In the genomic region with DNA sequence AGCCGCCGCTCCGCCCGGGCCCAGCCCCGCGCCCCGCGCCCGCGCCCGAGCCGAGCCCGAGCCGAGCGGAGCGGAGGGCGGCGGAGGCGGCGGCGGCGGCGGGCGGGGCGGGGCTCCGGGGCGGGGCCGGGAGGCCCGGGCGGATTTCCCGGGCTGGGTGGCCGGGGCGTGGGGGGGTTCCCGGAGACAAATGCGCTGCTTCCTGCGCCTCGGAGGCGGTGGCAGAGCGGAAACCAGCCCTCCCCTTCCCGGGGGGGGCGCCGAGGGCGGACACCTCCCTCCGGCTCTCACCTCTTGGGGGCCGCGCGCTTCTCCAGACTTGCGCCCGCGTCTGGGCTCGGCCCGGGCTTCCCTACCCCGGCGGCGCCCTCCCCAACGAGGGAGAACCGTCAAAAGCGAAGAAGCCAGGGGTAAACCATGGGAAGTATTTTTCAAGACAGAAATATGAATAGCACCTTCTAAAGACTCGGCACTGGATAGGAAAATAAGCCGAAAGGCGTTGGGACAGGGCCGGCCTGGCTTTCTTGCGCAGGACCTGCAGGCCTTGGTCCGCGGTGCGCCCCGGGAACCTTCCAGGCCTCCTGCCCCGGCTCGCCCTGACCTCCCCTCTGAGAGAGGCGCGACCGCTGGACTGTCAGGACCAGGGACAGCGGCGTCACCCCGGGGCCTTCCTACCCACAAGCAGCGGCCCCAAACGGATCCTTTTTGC, we compare ENCODE assay signal across 1 cellular context.
TF ChIP-seq lines count a peak whose summit lies in the region.

Gene MAPK11, minus strand, starts transcription at position 79 of the 709 bp plus-strand sequence. CDS start 88 bp downstream, outside the sequence.

TF ChIP-seq in K562, 482 proteins besides CTCF, POLR2A, EP300 and RAD21 (continued from another document and continues in another):
- TF ChIP-seq, protein P1, sequence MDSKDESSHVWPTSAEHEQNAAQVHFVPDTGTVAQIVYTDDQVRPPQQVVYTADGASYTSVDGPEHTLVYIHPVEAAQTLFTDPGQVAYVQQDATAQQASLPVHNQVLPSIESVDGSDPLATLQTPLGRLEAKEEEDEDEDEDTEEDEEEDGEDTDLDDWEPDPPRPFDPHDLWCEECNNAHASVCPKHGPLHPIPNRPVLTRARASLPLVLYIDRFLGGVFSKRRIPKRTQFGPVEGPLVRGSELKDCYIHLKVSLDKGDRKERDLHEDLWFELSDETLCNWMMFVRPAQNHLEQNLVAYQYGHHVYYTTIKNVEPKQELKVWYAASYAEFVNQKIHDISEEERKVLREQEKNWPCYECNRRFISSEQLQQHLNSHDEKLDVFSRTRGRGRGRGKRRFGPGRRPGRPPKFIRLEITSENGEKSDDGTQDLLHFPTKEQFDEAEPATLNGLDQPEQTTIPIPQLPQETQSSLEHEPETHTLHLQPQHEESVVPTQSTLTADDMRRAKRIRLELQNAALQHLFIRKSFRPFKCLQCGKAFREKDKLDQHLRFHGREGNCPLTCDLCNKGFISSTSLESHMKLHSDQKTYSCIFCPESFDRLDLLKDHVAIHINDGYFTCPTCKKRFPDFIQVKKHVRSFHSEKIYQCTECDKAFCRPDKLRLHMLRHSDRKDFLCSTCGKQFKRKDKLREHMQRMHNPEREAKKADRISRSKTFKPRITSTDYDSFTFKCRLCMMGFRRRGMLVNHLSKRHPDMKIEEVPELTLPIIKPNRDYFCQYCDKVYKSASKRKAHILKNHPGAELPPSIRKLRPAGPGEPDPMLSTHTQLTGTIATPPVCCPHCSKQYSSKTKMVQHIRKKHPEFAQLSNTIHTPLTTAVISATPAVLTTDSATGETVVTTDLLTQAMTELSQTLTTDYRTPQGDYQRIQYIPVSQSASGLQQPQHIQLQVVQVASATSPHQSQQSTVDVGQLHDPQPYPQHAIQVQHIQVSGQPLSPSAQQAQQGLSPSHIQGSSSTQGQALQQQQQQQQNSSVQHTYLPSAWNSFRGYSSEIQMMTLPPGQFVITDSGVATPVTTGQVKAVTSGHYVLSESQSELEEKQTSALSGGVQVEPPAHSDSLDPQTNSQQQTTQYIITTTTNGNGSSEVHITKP (IDR thresholded peaks at IDR 0.05; ENCODE audit: partially characterized antibody) = peak; percentile 28
- TF ChIP-seq ZNF384 (IDR thresholded peaks at IDR 0.05; ENCODE audit: low read depth, low read length) (no peak), ZNF830 (CRISPR knock-in tag; IDR thresholded peaks at IDR 0.05) (no peak), TFAP4 (CRISPR knock-in tag; IDR thresholded peaks at IDR 0.05; ENCODE audit: borderline replicate concordance) (peak; percentile 69; the same call in 1 of the 2 replicates), TFE3 (CRISPR knock-in tag; IDR thresholded peaks at IDR 0.05) (no peak), ZNF232 (CRISPR knock-in tag; IDR thresholded peaks at IDR 0.05) (peak; percentile 84; the same call in 1 of the 2 replicates), HNRNPL (IDR thresholded peaks at IDR 0.05; ENCODE audit: low read depth, low read length) (no peak), SIN3A (IDR thresholded peaks at IDR 0.05; ENCODE audit: borderline replicate concordance in 2 of 2, control insufficient read depth in 1 of 2, low read depth in 2 of 2, low read length in 2 of 2) (peak in 1 of 2 experiments; percentile 92; a peak in 2 of 4 replicates), CXXC5 (CRISPR knock-in tag; IDR thresholded peaks at IDR 0.05) (peak; percentile 38; the same call in 1 of the 2 replicates), PHB2 (IDR thresholded peaks at IDR 0.05; ENCODE audit: low read depth) (no peak), ILK (tag; IDR thresholded peaks at IDR 0.05; ENCODE audit: borderline replicate concordance, low read depth) (no peak), CBFB (CRISPR knock-in tag; IDR thresholded peaks at IDR 0.05) (no peak), CREB1 (IDR thresholded peaks at IDR 0.05) (no peak), CREB1 (CRISPR knock-in tag; IDR thresholded peaks at IDR 0.05) (peak; percentile 55; the same call in 1 of the 2 replicates), ZNF780A (CRISPR knock-in tag; IDR thresholded peaks at IDR 0.05) (no peak), NRF1 (conservative IDR thresholded peaks at IDR 0.05 in 1 of 2, IDR thresholded peaks at IDR 0.05 in 1 of 2) (peak; percentile 64 to 70), ASH1L (IDR thresholded peaks at IDR 0.05; ENCODE audit: borderline replicate concordance, low read depth, partially characterized antibody) (no peak), ELK1 (CRISPR knock-in tag; IDR thresholded peaks at IDR 0.05) (no peak), PCBP2 (IDR thresholded peaks at IDR 0.05; ENCODE audit: low read depth, low read length, poor library complexity, severe bottlenecking) (no peak), NKRF (IDR thresholded peaks at IDR 0.05; ENCODE audit: borderline replicate concordance) (peak; percentile 63; the same call in 1 of the 2 replicates), KLF6 (CRISPR knock-in tag; IDR thresholded peaks at IDR 0.05; ENCODE audit: borderline replicate concordance) (no peak), PCBP1 (IDR thresholded peaks at IDR 0.05; ENCODE audit: low read depth, low read length, poor library complexity, severe bottlenecking) (no peak)
- TF ChIP-seq, protein P2, sequence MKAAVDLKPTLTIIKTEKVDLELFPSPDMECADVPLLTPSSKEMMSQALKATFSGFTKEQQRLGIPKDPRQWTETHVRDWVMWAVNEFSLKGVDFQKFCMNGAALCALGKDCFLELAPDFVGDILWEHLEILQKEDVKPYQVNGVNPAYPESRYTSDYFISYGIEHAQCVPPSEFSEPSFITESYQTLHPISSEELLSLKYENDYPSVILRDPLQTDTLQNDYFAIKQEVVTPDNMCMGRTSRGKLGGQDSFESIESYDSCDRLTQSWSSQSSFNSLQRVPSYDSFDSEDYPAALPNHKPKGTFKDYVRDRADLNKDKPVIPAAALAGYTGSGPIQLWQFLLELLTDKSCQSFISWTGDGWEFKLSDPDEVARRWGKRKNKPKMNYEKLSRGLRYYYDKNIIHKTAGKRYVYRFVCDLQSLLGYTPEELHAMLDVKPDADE (conservative IDR thresholded peaks at IDR 0.05; ENCODE audit: control insufficient read depth, low read depth, low read length) = 0 out of 2 replicates have a peak, but pooled peaks have one; percentile 48
- TF ChIP-seq, protein P3, sequence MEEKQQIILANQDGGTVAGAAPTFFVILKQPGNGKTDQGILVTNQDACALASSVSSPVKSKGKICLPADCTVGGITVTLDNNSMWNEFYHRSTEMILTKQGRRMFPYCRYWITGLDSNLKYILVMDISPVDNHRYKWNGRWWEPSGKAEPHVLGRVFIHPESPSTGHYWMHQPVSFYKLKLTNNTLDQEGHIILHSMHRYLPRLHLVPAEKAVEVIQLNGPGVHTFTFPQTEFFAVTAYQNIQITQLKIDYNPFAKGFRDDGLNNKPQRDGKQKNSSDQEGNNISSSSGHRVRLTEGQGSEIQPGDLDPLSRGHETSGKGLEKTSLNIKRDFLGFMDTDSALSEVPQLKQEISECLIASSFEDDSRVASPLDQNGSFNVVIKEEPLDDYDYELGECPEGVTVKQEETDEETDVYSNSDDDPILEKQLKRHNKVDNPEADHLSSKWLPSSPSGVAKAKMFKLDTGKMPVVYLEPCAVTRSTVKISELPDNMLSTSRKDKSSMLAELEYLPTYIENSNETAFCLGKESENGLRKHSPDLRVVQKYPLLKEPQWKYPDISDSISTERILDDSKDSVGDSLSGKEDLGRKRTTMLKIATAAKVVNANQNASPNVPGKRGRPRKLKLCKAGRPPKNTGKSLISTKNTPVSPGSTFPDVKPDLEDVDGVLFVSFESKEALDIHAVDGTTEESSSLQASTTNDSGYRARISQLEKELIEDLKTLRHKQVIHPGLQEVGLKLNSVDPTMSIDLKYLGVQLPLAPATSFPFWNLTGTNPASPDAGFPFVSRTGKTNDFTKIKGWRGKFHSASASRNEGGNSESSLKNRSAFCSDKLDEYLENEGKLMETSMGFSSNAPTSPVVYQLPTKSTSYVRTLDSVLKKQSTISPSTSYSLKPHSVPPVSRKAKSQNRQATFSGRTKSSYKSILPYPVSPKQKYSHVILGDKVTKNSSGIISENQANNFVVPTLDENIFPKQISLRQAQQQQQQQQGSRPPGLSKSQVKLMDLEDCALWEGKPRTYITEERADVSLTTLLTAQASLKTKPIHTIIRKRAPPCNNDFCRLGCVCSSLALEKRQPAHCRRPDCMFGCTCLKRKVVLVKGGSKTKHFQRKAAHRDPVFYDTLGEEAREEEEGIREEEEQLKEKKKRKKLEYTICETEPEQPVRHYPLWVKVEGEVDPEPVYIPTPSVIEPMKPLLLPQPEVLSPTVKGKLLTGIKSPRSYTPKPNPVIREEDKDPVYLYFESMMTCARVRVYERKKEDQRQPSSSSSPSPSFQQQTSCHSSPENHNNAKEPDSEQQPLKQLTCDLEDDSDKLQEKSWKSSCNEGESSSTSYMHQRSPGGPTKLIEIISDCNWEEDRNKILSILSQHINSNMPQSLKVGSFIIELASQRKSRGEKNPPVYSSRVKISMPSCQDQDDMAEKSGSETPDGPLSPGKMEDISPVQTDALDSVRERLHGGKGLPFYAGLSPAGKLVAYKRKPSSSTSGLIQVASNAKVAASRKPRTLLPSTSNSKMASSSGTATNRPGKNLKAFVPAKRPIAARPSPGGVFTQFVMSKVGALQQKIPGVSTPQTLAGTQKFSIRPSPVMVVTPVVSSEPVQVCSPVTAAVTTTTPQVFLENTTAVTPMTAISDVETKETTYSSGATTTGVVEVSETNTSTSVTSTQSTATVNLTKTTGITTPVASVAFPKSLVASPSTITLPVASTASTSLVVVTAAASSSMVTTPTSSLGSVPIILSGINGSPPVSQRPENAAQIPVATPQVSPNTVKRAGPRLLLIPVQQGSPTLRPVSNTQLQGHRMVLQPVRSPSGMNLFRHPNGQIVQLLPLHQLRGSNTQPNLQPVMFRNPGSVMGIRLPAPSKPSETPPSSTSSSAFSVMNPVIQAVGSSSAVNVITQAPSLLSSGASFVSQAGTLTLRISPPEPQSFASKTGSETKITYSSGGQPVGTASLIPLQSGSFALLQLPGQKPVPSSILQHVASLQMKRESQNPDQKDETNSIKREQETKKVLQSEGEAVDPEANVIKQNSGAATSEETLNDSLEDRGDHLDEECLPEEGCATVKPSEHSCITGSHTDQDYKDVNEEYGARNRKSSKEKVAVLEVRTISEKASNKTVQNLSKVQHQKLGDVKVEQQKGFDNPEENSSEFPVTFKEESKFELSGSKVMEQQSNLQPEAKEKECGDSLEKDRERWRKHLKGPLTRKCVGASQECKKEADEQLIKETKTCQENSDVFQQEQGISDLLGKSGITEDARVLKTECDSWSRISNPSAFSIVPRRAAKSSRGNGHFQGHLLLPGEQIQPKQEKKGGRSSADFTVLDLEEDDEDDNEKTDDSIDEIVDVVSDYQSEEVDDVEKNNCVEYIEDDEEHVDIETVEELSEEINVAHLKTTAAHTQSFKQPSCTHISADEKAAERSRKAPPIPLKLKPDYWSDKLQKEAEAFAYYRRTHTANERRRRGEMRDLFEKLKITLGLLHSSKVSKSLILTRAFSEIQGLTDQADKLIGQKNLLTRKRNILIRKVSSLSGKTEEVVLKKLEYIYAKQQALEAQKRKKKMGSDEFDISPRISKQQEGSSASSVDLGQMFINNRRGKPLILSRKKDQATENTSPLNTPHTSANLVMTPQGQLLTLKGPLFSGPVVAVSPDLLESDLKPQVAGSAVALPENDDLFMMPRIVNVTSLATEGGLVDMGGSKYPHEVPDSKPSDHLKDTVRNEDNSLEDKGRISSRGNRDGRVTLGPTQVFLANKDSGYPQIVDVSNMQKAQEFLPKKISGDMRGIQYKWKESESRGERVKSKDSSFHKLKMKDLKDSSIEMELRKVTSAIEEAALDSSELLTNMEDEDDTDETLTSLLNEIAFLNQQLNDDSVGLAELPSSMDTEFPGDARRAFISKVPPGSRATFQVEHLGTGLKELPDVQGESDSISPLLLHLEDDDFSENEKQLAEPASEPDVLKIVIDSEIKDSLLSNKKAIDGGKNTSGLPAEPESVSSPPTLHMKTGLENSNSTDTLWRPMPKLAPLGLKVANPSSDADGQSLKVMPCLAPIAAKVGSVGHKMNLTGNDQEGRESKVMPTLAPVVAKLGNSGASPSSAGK (IDR thresholded peaks at IDR 0.05) = no peak
